17 cellular contexts compared by ENCODE assay signal in genomic region chrX:154513662-154514204, GRCh38. TPM values are rescaled to one million over a fixed set of nuclear protein-coding genes. Genes with fewer than 3 reads are reported as not detected.
DNase-seq lines count a peak whose midpoint lies in the region; ATAC-seq lines count a peak whose summit lies in the region.
"Had no signal": no experiment of that assay in that cellular context is flagged by ENCODE, and none has a peak within 500 bp of the region (broad histone marks: within the 10 kb centered on the region; RNA-seq: fewer than 3 reads in every experiment).

No MANE protein-coding gene starts in this region.

- H3K4me1 Mint-ChIP-seq in activated CD4-positive, alpha-beta memory T cell treated with anti-CD3 and anti-CD28 coated beads for 36 hours (ENCODE audit: low read depth), result peaks cover 19% of the 10 kb centered on the region
- peaks cover 40% of the 10 kb centered on the region for H3K4me1 Mint-ChIP-seq in activated CD4-positive, alpha-beta memory T cell treated with anti-CD3 and anti-CD28 coated beads, Interleukin-2, amount 10 ng/mL, durations not matched to agents 7 days and 5 days
- H3K4me1 Mint-ChIP-seq in CD4-positive, alpha-beta memory T cell, result peaks cover 10 to 32% (median 21%) of the 10 kb centered on the region in 4 donors
- peaks cover 13 to 38% (median 35%) of the 10 kb centered on the region in 4 donors for H3K4me1 Mint-ChIP-seq in naive thymus-derived CD8-positive, alpha-beta T cell

- no peak for DNase-seq in activated CD4-positive, alpha-beta memory T cell treated with anti-CD3 and anti-CD28 coated beads for 36 hours
- no peak for DNase-seq in activated CD4-positive, alpha-beta memory T cell treated with anti-CD3 and anti-CD28 coated beads, Interleukin-2, amount 10 ng/mL, durations not matched to agents 7 days and 5 days
- no peak for DNase-seq in CD4-positive, alpha-beta memory T cell
- no peak for DNase-seq in activated naive CD4-positive, alpha-beta T cell treated with anti-CD3 and anti-CD28 coated beads, Interleukin-2, amount 50 U/mL, for 72 hours (ENCODE audit: low spot score in 2 of 2)
- DNase-seq in naive thymus-derived CD8-positive, alpha-beta T cell, result no peak
- no peak for DNase-seq in inferior parietal cortex (ENCODE audit: extremely low spot score)
- no peak for DNase-seq in KBM-7
- no peak for DNase-seq in stimulated activated naive CD4-positive, alpha-beta T cell (lab: John Stamatoyannopoulos, UW)
- DNase-seq: activated B cell treated with CpG ODN at 0.5 μM for 24 hours, brain microvascular endothelial cell, colonic mucosa, endodermal cell, left colon, NCI-H1105, NCI-H2081 treated with DMSO at 0.1 percent for 48 hours had no signal

- H3K27me3 ChIP-seq in CD4-positive, alpha-beta memory T cell (ENCODE audit: insufficient read depth, low read length), result no peaks in the 10 kb centered on the region
- H3K27me3 ChIP-seq: brain microvascular endothelial cell, colonic mucosa had no signal

- no peaks in the 10 kb centered on the region for H3K36me3 ChIP-seq in CD4-positive, alpha-beta memory T cell (ENCODE audit: insufficient read depth, low read length)
- H3K36me3 ChIP-seq: brain microvascular endothelial cell, colonic mucosa had no signal

- peaks cover 9% of the 10 kb centered on the region for H3K36me3 Mint-ChIP-seq in activated CD4-positive, alpha-beta memory T cell treated with anti-CD3 and anti-CD28 coated beads for 36 hours
- H3K36me3 Mint-ChIP-seq in activated CD4-positive, alpha-beta memory T cell treated with anti-CD3 and anti-CD28 coated beads, Interleukin-2, amount 10 ng/mL, durations not matched to agents 7 days and 5 days (ENCODE audit: low read depth), result peaks cover 18% of the 10 kb centered on the region
- peaks cover 10 to 11% of the 10 kb centered on the region in 2 donors for H3K36me3 Mint-ChIP-seq in CD4-positive, alpha-beta memory T cell
- H3K36me3 Mint-ChIP-seq in activated naive CD4-positive, alpha-beta T cell treated with anti-CD3 and anti-CD28 coated beads, Interleukin-2, amount 50 U/mL, for 72 hours, result peaks cover 16 to 21% of the 10 kb centered on the region in 2 donors
- peaks cover 0 to 9% (median 3%) of the 10 kb centered on the region in 3 donors for H3K36me3 Mint-ChIP-seq in naive thymus-derived CD8-positive, alpha-beta T cell

- peak overlapping the region; percentile 48 for H3K27ac Mint-ChIP-seq in activated CD4-positive, alpha-beta memory T cell treated with anti-CD3 and anti-CD28 coated beads for 36 hours
- H3K27ac Mint-ChIP-seq in activated CD4-positive, alpha-beta memory T cell treated with anti-CD3 and anti-CD28 coated beads, Interleukin-2, amount 10 ng/mL, durations not matched to agents 7 days and 5 days, result no peak overlapping the region
- H3K27ac Mint-ChIP-seq in CD4-positive, alpha-beta memory T cell, result peak overlapping the region in 5 of 7 donors; percentile 5 to 86 (median 78)
- H3K27ac Mint-ChIP-seq in activated naive CD4-positive, alpha-beta T cell treated with anti-CD3 and anti-CD28 coated beads, Interleukin-2, amount 50 U/mL, for 72 hours, result peak overlapping the region; percentile 39 to 80
- H3K27ac Mint-ChIP-seq in naive thymus-derived CD8-positive, alpha-beta T cell, result peak overlapping the region; percentile 54 to 86 (median 78)
- H3K27ac Mint-ChIP-seq: activated B cell treated with CpG ODN at 0.5 μM for 24 hours, endodermal cell had no signal

- H3K9me3 ChIP-seq in CD4-positive, alpha-beta memory T cell (ENCODE audit: control insufficient read depth in 1 of 2, low read length in 2 of 2), result no peaks in the 10 kb centered on the region
- H3K9me3 ChIP-seq: colonic mucosa, HAP-1 had no signal

- ATAC-seq in activated naive CD4-positive, alpha-beta T cell treated with anti-CD3 and anti-CD28 coated beads, Interleukin-2, amount 50 U/mL, for 72 hours, result peak in 1 of 2 donors; percentile 19
- ATAC-seq in naive thymus-derived CD8-positive, alpha-beta T cell, result no peak
- ATAC-seq: left colon had no signal

- no peaks in the 10 kb centered on the region for H3K27me3 Mint-ChIP-seq in activated CD4-positive, alpha-beta memory T cell treated with anti-CD3 and anti-CD28 coated beads for 36 hours
- no peaks in the 10 kb centered on the region for H3K27me3 Mint-ChIP-seq in activated CD4-positive, alpha-beta memory T cell treated with anti-CD3 and anti-CD28 coated beads, Interleukin-2, amount 10 ng/mL, durations not matched to agents 7 days and 5 days
- H3K27me3 Mint-ChIP-seq in CD4-positive, alpha-beta memory T cell, result no peaks in the 10 kb centered on the region
- H3K27me3 Mint-ChIP-seq in naive thymus-derived CD8-positive, alpha-beta T cell, result no peaks in the 10 kb centered on the region
- H3K27me3 Mint-ChIP-seq: activated B cell treated with CpG ODN at 0.5 μM for 24 hours had no signal

- POLR2A ChIA-PET in activated CD4-positive, alpha-beta memory T cell treated with anti-CD3 and anti-CD28 coated beads for 36 hours (lab: Charles Lee), result interaction anchor here (1.1 kb wide), 1 partner anchor 15 kb away, joined by 3 read pairs; no protein-coding TSS in a partner anchor
- POLR2A ChIA-PET in activated CD4-positive, alpha-beta memory T cell treated with anti-CD3 and anti-CD28 coated beads, Interleukin-2, amount 10 ng/mL, durations not matched to agents 7 days and 5 days (lab: Charles Lee), result interaction anchor here (2.1 kb wide), 1 partner anchor 23 kb away, joined by 17 read pairs; the partner anchor contains the start of gene SLC10A3
- POLR2A ChIA-PET in CD4-positive, alpha-beta memory T cell (lab: Charles Lee; ENCODE audit: partially characterized antibody), result interaction anchor here (0.6 to 4.2 kb wide), 3 partner anchors 23 to 377 kb away, joined by 3 to 26 read pairs (median 3); partner anchors contain the start of gene SLC10A3
- POLR2A ChIA-PET in naive thymus-derived CD8-positive, alpha-beta T cell (lab: Charles Lee), result interaction anchor here (1.6 to 5.4 kb wide), 5 partner anchors 11 to 114 kb away, joined by 3 to 38 read pairs (median 14); partner anchors contain the start of genes RPL10, SLC10A3 and TAFAZZIN

- H3K4me3 Mint-ChIP-seq in activated CD4-positive, alpha-beta memory T cell treated with anti-CD3 and anti-CD28 coated beads for 36 hours, result peak overlapping the region; percentile 16
- H3K4me3 Mint-ChIP-seq in activated CD4-positive, alpha-beta memory T cell treated with anti-CD3 and anti-CD28 coated beads, Interleukin-2, amount 10 ng/mL, durations not matched to agents 7 days and 5 days, result no peak overlapping the region
- peak overlapping the region in 7 of 8 donors; percentile 5 to 71 (median 18) for H3K4me3 Mint-ChIP-seq in CD4-positive, alpha-beta memory T cell
- H3K4me3 Mint-ChIP-seq in naive thymus-derived CD8-positive, alpha-beta T cell, result peak overlapping the region; percentile 22 to 81 (median 60)
- H3K4me3 Mint-ChIP-seq: activated B cell treated with CpG ODN at 0.5 μM for 24 hours, endodermal cell had no signal

- CTCF ChIA-PET in activated CD4-positive, alpha-beta memory T cell treated with anti-CD3 and anti-CD28 coated beads for 36 hours (lab: Charles Lee), result no interaction called here
- CTCF ChIA-PET in activated CD4-positive, alpha-beta memory T cell treated with anti-CD3 and anti-CD28 coated beads, Interleukin-2, amount 10 ng/mL, durations not matched to agents 7 days and 5 days (lab: Charles Lee), result no interaction called here
- CTCF ChIA-PET in CD4-positive, alpha-beta memory T cell (lab: Charles Lee; ENCODE audit: partially characterized antibody), result interaction anchor here (1.0 to 1.1 kb wide), 2 partner anchors 13 to 14 kb away, joined by 3 to 5 read pairs; no protein-coding TSS in a partner anchor

- H3K27ac ChIP-seq in CD4-positive, alpha-beta memory T cell (ENCODE audit: low read depth, low read length), result no peak overlapping the region
- H3K27ac ChIP-seq: BLaER1, brain microvascular endothelial cell, colonic mucosa had no signal

- no peaks in the 10 kb centered on the region for H3K9me3 Mint-ChIP-seq in activated CD4-positive, alpha-beta memory T cell treated with anti-CD3 and anti-CD28 coated beads for 36 hours
- H3K9me3 Mint-ChIP-seq in activated CD4-positive, alpha-beta memory T cell treated with anti-CD3 and anti-CD28 coated beads, Interleukin-2, amount 10 ng/mL, durations not matched to agents 7 days and 5 days, result no peaks in the 10 kb centered on the region
- peaks cover 0 to 5% (median 0%) of the 10 kb centered on the region in 8 donors for H3K9me3 Mint-ChIP-seq in CD4-positive, alpha-beta memory T cell
- H3K9me3 Mint-ChIP-seq in activated naive CD4-positive, alpha-beta T cell treated with anti-CD3 and anti-CD28 coated beads, Interleukin-2, amount 50 U/mL, for 72 hours, result no peaks in the 10 kb centered on the region
- peaks cover 0 to 2% (median 0%) of the 10 kb centered on the region in 9 donors for H3K9me3 Mint-ChIP-seq in naive thymus-derived CD8-positive, alpha-beta T cell

- in situ Hi-C loops in KBM-7 (cut with MboI; ENCODE audit: low pct_unique_long_range_greater_than_20kb, low sequenced_read_pairs), result no loop called here

- H3K4me1 ChIP-seq in CD4-positive, alpha-beta memory T cell (ENCODE audit: insufficient read depth, low read length), result peaks cover 18% of the 10 kb centered on the region
- H3K4me1 ChIP-seq: colonic mucosa had no signal

- intact Hi-C loops in activated CD4-positive, alpha-beta memory T cell treated with anti-CD3 and anti-CD28 coated beads for 36 hours (cut with micrococcal nuclease), result no loop called here
- intact Hi-C loops in CD4-positive, alpha-beta memory T cell (cut with micrococcal nuclease), result no loop called here

- no peak overlapping the region for H3K4me3 ChIP-seq in CD4-positive, alpha-beta memory T cell (ENCODE audit: low read length in 2 of 2)
- H3K4me3 ChIP-seq: BLaER1, colonic mucosa, HAP-1 had no signal

RNA-seq across cellular contexts. Expression of gene FAM3A, which starts 2.3 kb away (rescaled TPM):
- total RNA-seq in activated CD4-positive, alpha-beta memory T cell treated with anti-CD3 and anti-CD28 coated beads for 36 hours, result 10 to 100 TPM; 21.4 to 28.4 TPM
- 10 to 100 TPM; 24.9 to 29.0 TPM for total RNA-seq in activated CD4-positive, alpha-beta memory T cell treated with anti-CD3 and anti-CD28 coated beads, Interleukin-2, amount 10 ng/mL, durations not matched to agents 7 days and 5 days
- total RNA-seq in CD4-positive, alpha-beta memory T cell, result 10 to 100 TPM; 51.0 to 51.8 TPM
- polyA plus RNA-seq in CD4-positive, alpha-beta memory T cell, result 10 to 100 TPM; 18.4 to 20.2 TPM
- total RNA-seq in activated naive CD4-positive, alpha-beta T cell treated with anti-CD3 and anti-CD28 coated beads, Interleukin-2, amount 50 U/mL, for 72 hours, result 10 to 100 TPM; 27.7 to 32.7 TPM
- total RNA-seq in naive thymus-derived CD8-positive, alpha-beta T cell, result 10 to 100 TPM; 66.0 to 69.4 TPM
- polyA plus RNA-seq in naive thymus-derived CD8-positive, alpha-beta T cell, result 10 to 100 TPM; 24.3 to 33.3 (median 26.0) TPM

RNA-seq across cellular contexts. Expression of gene SLC10A3, which starts 23.3 kb away (rescaled TPM):
- 10 to 100 TPM; 14.4 to 16.1 TPM for total RNA-seq in activated CD4-positive, alpha-beta memory T cell treated with anti-CD3 and anti-CD28 coated beads for 36 hours
- total RNA-seq in activated CD4-positive, alpha-beta memory T cell treated with anti-CD3 and anti-CD28 coated beads, Interleukin-2, amount 10 ng/mL, durations not matched to agents 7 days and 5 days, result 10 to 100 TPM; 27.0 to 27.6 TPM
- 10 to 100 TPM; 22.5 to 23.7 TPM for total RNA-seq in CD4-positive, alpha-beta memory T cell
- polyA plus RNA-seq in CD4-positive, alpha-beta memory T cell, result 10 to 100 TPM; 61.4 to 62.3 TPM
- 10 to 100 TPM in 1 of 2 donors, 1 to 10 TPM in 1; 9.8 to 15.6 TPM for total RNA-seq in activated naive CD4-positive, alpha-beta T cell treated with anti-CD3 and anti-CD28 coated beads, Interleukin-2, amount 50 U/mL, for 72 hours
- total RNA-seq in naive thymus-derived CD8-positive, alpha-beta T cell, result 10 to 100 TPM; 18.2 to 20.9 TPM
- polyA plus RNA-seq in naive thymus-derived CD8-positive, alpha-beta T cell, result 10 to 100 TPM; 30.5 to 42.3 (median 35.9) TPM

RNA-seq across cellular contexts. Expression of gene UBL4A, which starts 27.3 kb away (rescaled TPM):
- 10 to 100 TPM; 49.5 to 53.3 TPM for total RNA-seq in activated CD4-positive, alpha-beta memory T cell treated with anti-CD3 and anti-CD28 coated beads for 36 hours
- total RNA-seq in activated CD4-positive, alpha-beta memory T cell treated with anti-CD3 and anti-CD28 coated beads, Interleukin-2, amount 10 ng/mL, durations not matched to agents 7 days and 5 days, result 10 to 100 TPM; 44.5 to 47.3 TPM
- 10 to 100 TPM; 33.2 to 41.3 TPM for total RNA-seq in CD4-positive, alpha-beta memory T cell
- polyA plus RNA-seq in CD4-positive, alpha-beta memory T cell, result 10 to 100 TPM; 56.9 to 66.8 TPM
- total RNA-seq in activated naive CD4-positive, alpha-beta T cell treated with anti-CD3 and anti-CD28 coated beads, Interleukin-2, amount 50 U/mL, for 72 hours, result 10 to 100 TPM; 39.6 to 40.4 TPM
- total RNA-seq in naive thymus-derived CD8-positive, alpha-beta T cell, result 10 to 100 TPM; 29.0 to 30.9 TPM
- 10 to 100 TPM; 31.1 to 51.7 (median 37.9) TPM for polyA plus RNA-seq in naive thymus-derived CD8-positive, alpha-beta T cell

RNA-seq across cellular contexts. Expression of gene G6PD, which starts 32.9 kb away (rescaled TPM):
- 10 to 100 TPM; 65.8 to 70.4 TPM for total RNA-seq in activated CD4-positive, alpha-beta memory T cell treated with anti-CD3 and anti-CD28 coated beads for 36 hours
- total RNA-seq in activated CD4-positive, alpha-beta memory T cell treated with anti-CD3 and anti-CD28 coated beads, Interleukin-2, amount 10 ng/mL, durations not matched to agents 7 days and 5 days, result 10 to 100 TPM; 62.7 to 64.4 TPM
- total RNA-seq in CD4-positive, alpha-beta memory T cell, result 10 to 100 TPM; 45.4 to 46.0 TPM
- 1 to 10 TPM; 1.7 to 3.8 TPM for polyA plus RNA-seq in CD4-positive, alpha-beta memory T cell
- 10 to 100 TPM; 74.2 to 75.9 TPM for total RNA-seq in activated naive CD4-positive, alpha-beta T cell treated with anti-CD3 and anti-CD28 coated beads, Interleukin-2, amount 50 U/mL, for 72 hours
- 10 to 100 TPM; 58.1 to 59.4 TPM for total RNA-seq in naive thymus-derived CD8-positive, alpha-beta T cell
- polyA plus RNA-seq in naive thymus-derived CD8-positive, alpha-beta T cell, result 1 to 10 TPM; 6.9 to 7.9 (median 7.1) TPM

RNA-seq across cellular contexts. Expression of gene IKBKG, which starts 33.7 kb away (rescaled TPM):
- total RNA-seq in activated CD4-positive, alpha-beta memory T cell treated with anti-CD3 and anti-CD28 coated beads for 36 hours, result 10 to 100 TPM; 39.4 to 45.9 TPM
- total RNA-seq in activated CD4-positive, alpha-beta memory T cell treated with anti-CD3 and anti-CD28 coated beads, Interleukin-2, amount 10 ng/mL, durations not matched to agents 7 days and 5 days, result 10 to 100 TPM; 51.9 to 54.0 TPM
- total RNA-seq in CD4-positive, alpha-beta memory T cell, result 10 to 100 TPM; 44.4 to 44.7 TPM
- polyA plus RNA-seq in CD4-positive, alpha-beta memory T cell, result 10 to 100 TPM; 28.2 to 34.6 TPM
- total RNA-seq in activated naive CD4-positive, alpha-beta T cell treated with anti-CD3 and anti-CD28 coated beads, Interleukin-2, amount 50 U/mL, for 72 hours, result 10 to 100 TPM; 34.2 to 35.0 TPM
- 10 to 100 TPM; 45.0 to 48.2 TPM for total RNA-seq in naive thymus-derived CD8-positive, alpha-beta T cell
- 10 to 100 TPM; 18.4 to 24.2 (median 19.4) TPM for polyA plus RNA-seq in naive thymus-derived CD8-positive, alpha-beta T cell
